17 cellular contexts compared by ENCODE assay signal in genomic region chr5:39815701-39816100, GRCh38.
"Had no signal": no experiment of that assay in that cellular context is flagged by ENCODE, and none has a peak within 500 bp of the region (broad histone marks: within the 10 kb centered on the region; RNA-seq: fewer than 3 reads in every experiment).

No MANE protein-coding gene starts in this region.

- DNase-seq: activated CD4-positive, alpha-beta T cell treated with anti-CD3 and anti-CD28 coated beads for 48 hours; activated CD8-positive, alpha-beta memory T cell treated with anti-CD3 and anti-CD28 coated beads, Interleukin-2, amount 50 U/mL, for 48 hours; activated CD8-positive, alpha-beta T cell treated with anti-CD3 and anti-CD28 coated beads, Interleukin-2, amount 10 ng/mL, durations not matched to agents 7 days and 5 days; activated gamma-delta T cell treated with Interleukin-2 at 50 U/mL for 16 hours; activated T-cell treated with anti-CD3 and anti-CD28 coated beads, Interleukin-2, amount 50 U/mL, for 72 hours; brain microvascular endothelial cell; cortex of kidney; effector CD4-positive, alpha-beta T cell; foreskin keratinocyte; immature natural killer cell; naive thymus-derived CD8-positive, alpha-beta T cell; retina; trophoblast cell had no signal

- H3K4me3 ChIP-seq: esophagus muscularis mucosa, skin epidermis, suprapubic skin had no signal

- H3K9me3 ChIP-seq: esophagus muscularis mucosa, suprapubic skin had no signal

- H3K36me3 ChIP-seq: brain microvascular endothelial cell, esophagus muscularis mucosa, suprapubic skin had no signal

- ATAC-seq: activated CD8-positive, alpha-beta T cell treated with anti-CD3 and anti-CD28 coated beads, Interleukin-2, amount 10 ng/mL, durations not matched to agents 7 days and 5 days; activated T-cell treated with anti-CD3 and anti-CD28 coated beads, Interleukin-2, amount 50 U/mL, for 72 hours; foreskin keratinocyte; naive thymus-derived CD8-positive, alpha-beta T cell; WTC11 had no signal

- H3K27me3 ChIP-seq: brain microvascular endothelial cell, esophagus muscularis mucosa, suprapubic skin had no signal

- H3K4me1 ChIP-seq: foreskin keratinocyte, suprapubic skin had no signal

- H3K27ac ChIP-seq: brain microvascular endothelial cell, foreskin keratinocyte, suprapubic skin had no signal
